ENCODE assay signal across 1 cellular context in genomic region chr19:1017115-1017905, GRCh38.
A peak's percentile ranks its signal among the peaks of the same experiment; 100 is the strongest.
TF ChIP-seq lines count a peak whose summit lies in the region.

No MANE protein-coding gene starts in this region.

TF ChIP-seq in HEK293, 187 proteins besides CTCF, POLR2A, EP300 and RAD21 (continued from another document):
- no peak for TF ChIP-seq ZNF148 (tag by site-specific recombination; IDR thresholded peaks at IDR 0.05; ENCODE audit: borderline replicate concordance)
- no peak for TF ChIP-seq PBX3 (CRISPR knock-in tag; IDR thresholded peaks at IDR 0.05)
- TF ChIP-seq KLF9 (tag by site-specific recombination; IDR thresholded peaks at IDR 0.05; ENCODE audit: low read depth) = peak; percentile 42; the same call in 1 of the 2 replicates
- TF ChIP-seq ZNF510 (tag by site-specific recombination; IDR thresholded peaks at IDR 0.05; ENCODE audit: insufficient replicate concordance) = no peak
- TF ChIP-seq KLF8 (tag by site-specific recombination; IDR thresholded peaks at IDR 0.05) = peak; percentile 9; the same call in 1 of the 2 replicates
- no peak for TF ChIP-seq ZBTB11 (tag by site-specific recombination; conservative IDR thresholded peaks at IDR 0.05; ENCODE audit: low read depth)
- TF ChIP-seq ZNF362 (tag by site-specific recombination; IDR thresholded peaks at IDR 0.05) = no peak
- no peak for TF ChIP-seq ZSCAN30 (tag by site-specific recombination; IDR thresholded peaks at IDR 0.05)
- TF ChIP-seq YY2 (tag by site-specific recombination; IDR thresholded peaks at IDR 0.05) = no peak
- TF ChIP-seq ZNF501 (tag by site-specific recombination; IDR thresholded peaks at IDR 0.05) = no peak
- peak; percentile 23; the same call in 1 of the 2 replicates for TF ChIP-seq TSHZ1 (tag by site-specific recombination; IDR thresholded peaks at IDR 0.05; ENCODE audit: borderline replicate concordance)
- peak; percentile 31; the same call in 1 of the 2 replicates for TF ChIP-seq BCL11B (tag by site-specific recombination; IDR thresholded peaks at IDR 0.05; ENCODE audit: low read depth)
- TF ChIP-seq GLIS2 (tag by site-specific recombination; IDR thresholded peaks at IDR 0.05) = peak; percentile 84
- TF ChIP-seq ZNF843 (tag by site-specific recombination; IDR thresholded peaks at IDR 0.05) = no peak
- TF ChIP-seq ZEB2 (tag by site-specific recombination; IDR thresholded peaks at IDR 0.05) = 0 out of 2 replicates have a peak, but pooled peaks have one; percentile 64
- 0 out of 2 replicates have a peak, but pooled peaks have one; percentile 4 for TF ChIP-seq HIC1 (tag by site-specific recombination; IDR thresholded peaks at IDR 0.05)
- TF ChIP-seq ZNF341 (tag by site-specific recombination; IDR thresholded peaks at IDR 0.05; ENCODE audit: low read depth) = peak; percentile 86
- no peak for TF ChIP-seq ZNF350 (tag by site-specific recombination; IDR thresholded peaks at IDR 0.05)
- 0 out of 2 replicates have a peak, but pooled peaks have one; percentile 10 for TF ChIP-seq ZNF600 (tag by site-specific recombination; IDR thresholded peaks at IDR 0.05)
- peak; percentile 83 for TF ChIP-seq ZNF423 (tag by site-specific recombination; IDR thresholded peaks at IDR 0.05)
- TF ChIP-seq KLF17 (tag by site-specific recombination; IDR thresholded peaks at IDR 0.05) = peak; percentile 94
- peak; percentile 37 for TF ChIP-seq OSR2 (tag by site-specific recombination; IDR thresholded peaks at IDR 0.05)
- no peak for TF ChIP-seq ZNF292 (tag by site-specific recombination; IDR thresholded peaks at IDR 0.05; ENCODE audit: borderline replicate concordance, low read depth)
- no peak for TF ChIP-seq BCL11A (tag by site-specific recombination; IDR thresholded peaks at IDR 0.05; ENCODE audit: low read depth)
- peak; percentile 28 for TF ChIP-seq ZBTB26 (tag by site-specific recombination; optimal IDR thresholded peaks at IDR 0.05)
- no peak for TF ChIP-seq ZNF24 (tag by site-specific recombination; IDR thresholded peaks at IDR 0.05)
- no peak for TF ChIP-seq ZNF391 (tag by site-specific recombination; IDR thresholded peaks at IDR 0.05; ENCODE audit: borderline replicate concordance, low read depth)
- peak; percentile 99 for TF ChIP-seq ZBTB20 (tag by site-specific recombination; IDR thresholded peaks at IDR 0.05)
- TF ChIP-seq SP7 (tag by site-specific recombination; IDR thresholded peaks at IDR 0.05) = peak; percentile 51; the same call in 1 of the 2 replicates
- TF ChIP-seq AEBP2 (tag by site-specific recombination; IDR thresholded peaks at IDR 0.05; ENCODE audit: borderline replicate concordance) = peak; percentile 56; the same call in 1 of the 2 replicates
- TF ChIP-seq KLF1 (tag by site-specific recombination; IDR thresholded peaks at IDR 0.05) = peak; percentile 100
- TF ChIP-seq INSM2 (tag by site-specific recombination; IDR thresholded peaks at IDR 0.05) = peak; percentile 14; the same call in 1 of the 2 replicates
- no peak for TF ChIP-seq ZNF19 (tag by site-specific recombination; IDR thresholded peaks at IDR 0.05; ENCODE audit: low read depth)
- TF ChIP-seq SP3 (tag by site-specific recombination; IDR thresholded peaks at IDR 0.05) = peak; percentile 71
- TF ChIP-seq ZNF239 (tag by site-specific recombination; IDR thresholded peaks at IDR 0.05) = no peak
- no peak for TF ChIP-seq ZNF561 (tag by site-specific recombination; IDR thresholded peaks at IDR 0.05; ENCODE audit: borderline replicate concordance)
- peak; percentile 82 for TF ChIP-seq ZIC2 (tag by site-specific recombination; IDR thresholded peaks at IDR 0.05)
- no peak for TF ChIP-seq ZNF114 (tag by site-specific recombination; IDR thresholded peaks at IDR 0.05)
- peak; percentile 91 for TF ChIP-seq GLIS1 (tag by site-specific recombination; IDR thresholded peaks at IDR 0.05)
- peak; percentile 99 for TF ChIP-seq ZFHX2 (tag by site-specific recombination; conservative IDR thresholded peaks at IDR 0.05)
- peak; percentile 99 for TF ChIP-seq EGR2 (tag by site-specific recombination; IDR thresholded peaks at IDR 0.05; ENCODE audit: low read depth)
